ENCODE assay signal across 15 cellular contexts in the genomic region with DNA sequence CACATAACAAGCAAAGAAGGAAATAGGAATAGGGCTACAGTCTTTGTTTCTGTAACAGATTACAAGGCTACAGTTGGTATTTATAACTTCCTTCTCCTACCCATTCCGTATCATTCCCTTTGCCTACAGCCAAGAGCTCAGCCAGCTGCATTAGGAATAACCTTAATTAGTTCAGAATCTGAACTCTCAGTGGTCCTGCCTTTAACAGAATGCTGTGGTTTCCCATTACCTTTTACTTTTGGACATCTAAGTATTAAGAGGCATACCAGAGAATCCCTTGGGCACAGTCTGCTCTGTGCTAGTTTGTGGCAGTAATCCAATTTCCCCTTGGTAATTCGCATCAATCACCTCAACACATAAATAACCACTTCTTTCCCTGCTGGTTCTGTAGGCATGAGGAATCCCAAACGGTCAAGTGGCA. TPM values are rescaled to one million over a fixed set of nuclear protein-coding genes. Genes with fewer than 3 reads are reported as not detected.
DNase-seq lines count a peak whose midpoint lies in the region; ATAC-seq and TF ChIP-seq lines count a peak whose summit lies in the region.
"Had no signal": no experiment of that assay in that cellular context is flagged by ENCODE, and none has a peak within 500 bp of the region (broad histone marks: within the 10 kb centered on the region; RNA-seq: fewer than 3 reads in every experiment).

No MANE protein-coding gene starts in this region.

- no peak overlapping the region for H3K27ac ChIP-seq in HEK293 (ENCODE audit: extremely low read depth, low read depth, low read length)
- H3K27ac ChIP-seq: uterus had no signal

- no peaks in the 10 kb centered on the region for H3K9me3 Mint-ChIP-seq in activated CD4-positive, alpha-beta memory T cell treated with anti-CD3 and anti-CD28 coated beads, Interleukin-2, amount 10 ng/mL, durations not matched to agents 7 days and 5 days
- H3K9me3 Mint-ChIP-seq: naive thymus-derived CD8-positive, alpha-beta T cell had no signal

- CTCF ChIA-PET in HEK293 (lab: Yijun Ruan, JAX), result interaction anchor here (0.6 to 1.4 kb wide), 5 partner anchors 9 to 155 kb away, joined by 3 to 5 read pairs (median 3); no protein-coding TSS in a partner anchor
- CTCF ChIA-PET in activated CD4-positive, alpha-beta memory T cell treated with anti-CD3 and anti-CD28 coated beads, Interleukin-2, amount 10 ng/mL, durations not matched to agents 7 days and 5 days (lab: Charles Lee), result no interaction called here

- peaks cover 9 to 20% of the 10 kb centered on the region in 2 experiments for H3K36me3 ChIP-seq in HEK293 (ENCODE audit: control insufficient read depth in 2 of 2, insufficient read depth in 1 of 2, low read length in 2 of 2)
- H3K36me3 ChIP-seq: uterus had no signal

- no peak overlapping the region for H3K4me3 Mint-ChIP-seq in activated CD4-positive, alpha-beta memory T cell treated with anti-CD3 and anti-CD28 coated beads, Interleukin-2, amount 10 ng/mL, durations not matched to agents 7 days and 5 days
- H3K4me3 Mint-ChIP-seq: naive thymus-derived CD8-positive, alpha-beta T cell had no signal

- POLR2A ChIA-PET in HEK293 (lab: Yijun Ruan, JAX), result interaction anchor here (1.1 kb wide), 1 partner anchor 67 kb away, joined by 3 read pairs; no protein-coding TSS in a partner anchor
- POLR2A ChIA-PET in activated CD4-positive, alpha-beta memory T cell treated with anti-CD3 and anti-CD28 coated beads, Interleukin-2, amount 10 ng/mL, durations not matched to agents 7 days and 5 days (lab: Charles Lee), result interaction anchor here (1.1 kb wide), 1 partner anchor 44 kb away, joined by 3 read pairs; the partner anchor contains the start of gene PKD2L2

- ATAC-seq in HG03571 (IDR thresholded peaks at IDR 0.05; ENCODE audit: unreplicated experiment), result no peak
- ATAC-seq in GM19351 (IDR thresholded peaks at IDR 0.05; ENCODE audit: unreplicated experiment), result no peak
- ATAC-seq: naive thymus-derived CD8-positive, alpha-beta T cell had no signal

- peak; percentile 33 for DNase-seq in A172 (ENCODE audit: low spot score)
- DNase-seq in astrocyte of the cerebellum (ENCODE audit: low read depth), result peak; percentile 59
- peak; percentile 4 for DNase-seq in iris pigment epithelial cell (ENCODE audit: low read depth)
- DNase-seq in NCI-H1105 (lab: John Stamatoyannopoulos, UW), result no peak
- DNase-seq in activated CD4-positive, alpha-beta memory T cell treated with anti-CD3 and anti-CD28 coated beads, Interleukin-2, amount 10 ng/mL, durations not matched to agents 7 days and 5 days, result no peak
- DNase-seq: activated CD8-positive, alpha-beta memory T cell treated with anti-CD3 and anti-CD28 coated beads, Interleukin-2, amount 50 U/mL, for 4 hours; amygdala; naive thymus-derived CD8-positive, alpha-beta T cell; NCI-H510A; spleen; uterus had no signal

- in situ Hi-C loops in astrocyte of the cerebellum (cut with HindIII; ENCODE audit: low sequenced_read_pairs), result no loop called here

- H3K36me3 Mint-ChIP-seq in activated CD4-positive, alpha-beta memory T cell treated with anti-CD3 and anti-CD28 coated beads, Interleukin-2, amount 10 ng/mL, durations not matched to agents 7 days and 5 days (ENCODE audit: low read depth), result peaks cover 11% of the 10 kb centered on the region

- no peak overlapping the region for H3K27ac Mint-ChIP-seq in activated CD4-positive, alpha-beta memory T cell treated with anti-CD3 and anti-CD28 coated beads, Interleukin-2, amount 10 ng/mL, durations not matched to agents 7 days and 5 days

- H3K4me3 ChIP-seq in HEK293 (ENCODE audit: low read depth, low read length) (no peak overlapping the region), astrocyte of the cerebellum (ENCODE audit: low read depth, low read length) (no peak overlapping the region)
- H3K4me3 ChIP-seq: spleen, uterus had no signal

- H3K4me1 Mint-ChIP-seq in activated CD4-positive, alpha-beta memory T cell treated with anti-CD3 and anti-CD28 coated beads, Interleukin-2, amount 10 ng/mL, durations not matched to agents 7 days and 5 days, result peaks cover 1% of the 10 kb centered on the region

- no peak for TF ChIP-seq CTCF in HEK293 (tag by site-specific recombination; IDR thresholded peaks at IDR 0.05)
- TF ChIP-seq CTCF in astrocyte of the cerebellum (IDR thresholded peaks at IDR 0.05; ENCODE audit: low read depth, low read length, missing control alignments), result no peak

- no peaks in the 10 kb centered on the region for H3K9me3 ChIP-seq in HEK293 (ENCODE audit: control insufficient read depth, insufficient read depth, low read depth, low read length)
- H3K9me3 ChIP-seq: spleen, uterus had no signal

- H3K4me1 ChIP-seq in HEK293 (ENCODE audit: control insufficient read depth, insufficient read depth, low read length), result no peaks in the 10 kb centered on the region
- H3K4me1 ChIP-seq: spleen, uterus had no signal

- H3K27me3 Mint-ChIP-seq in activated CD4-positive, alpha-beta memory T cell treated with anti-CD3 and anti-CD28 coated beads, Interleukin-2, amount 10 ng/mL, durations not matched to agents 7 days and 5 days, result no peaks in the 10 kb centered on the region
- H3K27me3 Mint-ChIP-seq: naive thymus-derived CD8-positive, alpha-beta T cell had no signal

TF ChIP-seq in HEK293, 187 proteins besides CTCF, POLR2A, EP300 and RAD21 (continues in another document):
- TF ChIP-seq ZBTB20 (tag by site-specific recombination; IDR thresholded peaks at IDR 0.05), result no peak
- peak; percentile 80 for TF ChIP-seq PRDM6 (tag by site-specific recombination; IDR thresholded peaks at IDR 0.05)
- no peak for TF ChIP-seq SETDB1 (IDR thresholded peaks at IDR 0.05; ENCODE audit: insufficient read length, low read length)
- TF ChIP-seq, protein P1, sequence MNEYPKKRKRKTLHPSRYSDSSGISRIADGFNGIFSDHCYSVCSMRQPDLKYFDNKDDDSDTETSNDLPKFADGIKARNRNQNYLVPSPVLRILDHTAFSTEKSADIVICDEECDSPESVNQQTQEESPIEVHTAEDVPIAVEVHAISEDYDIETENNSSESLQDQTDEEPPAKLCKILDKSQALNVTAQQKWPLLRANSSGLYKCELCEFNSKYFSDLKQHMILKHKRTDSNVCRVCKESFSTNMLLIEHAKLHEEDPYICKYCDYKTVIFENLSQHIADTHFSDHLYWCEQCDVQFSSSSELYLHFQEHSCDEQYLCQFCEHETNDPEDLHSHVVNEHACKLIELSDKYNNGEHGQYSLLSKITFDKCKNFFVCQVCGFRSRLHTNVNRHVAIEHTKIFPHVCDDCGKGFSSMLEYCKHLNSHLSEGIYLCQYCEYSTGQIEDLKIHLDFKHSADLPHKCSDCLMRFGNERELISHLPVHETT (tag by site-specific recombination; IDR thresholded peaks at IDR 0.05), result no peak
- TF ChIP-seq ZNF112 (tag by site-specific recombination; IDR thresholded peaks at IDR 0.05), result no peak
- no peak for TF ChIP-seq PRDM2 (tag by site-specific recombination; IDR thresholded peaks at IDR 0.05; ENCODE audit: borderline replicate concordance)

RNA-seq across cellular contexts. Expression of gene PKD2L2, which starts 44.2 kb away (rescaled TPM):
- not detected in 2 replicates for total RNA-seq in A172 (2014; rRNA removed; shearing (Covaris generic))
- total RNA-seq in activated CD4-positive, alpha-beta memory T cell treated with anti-CD3 and anti-CD28 coated beads, Interleukin-2, amount 10 ng/mL, durations not matched to agents 7 days and 5 days, result under 1 TPM in 1 of 2 experiments, not detected in 1; 0.30 TPM
- total RNA-seq: epithelial cell of proximal tubule; naive thymus-derived CD8-positive, alpha-beta T cell; uterus had no signal

Comparison
In these comparisons a context has a peak if more than half of its experiments do, and no peak if none do; other contexts are left out.
1. DNase-seq: peak in A172 (single experiment), astrocyte of the cerebellum (single experiment) and iris pigment epithelial cell (single experiment); none in NCI-H1105 (single experiment) and activated CD4-positive, alpha-beta memory T cell treated with anti-CD3 and anti-CD28 coated beads, Interleukin-2, amount 10 ng/mL, durations not matched to agents 7 days and 5 days (single experiment).